ENCODE assay signal across 1 cellular context in genomic region chr6:46925563-46926253, GRCh38.
TF ChIP-seq lines count a peak whose summit lies in the region.

No MANE protein-coding gene starts in this region.

TF ChIP-seq in HepG2, 621 proteins besides CTCF, POLR2A, EP300 and RAD21 (continued from another document):
- no peak for TF ChIP-seq PAXIP1 (CRISPR knock-in tag; conservative IDR thresholded peaks at IDR 0.05)
- no peak for TF ChIP-seq ZNF430 (CRISPR knock-in tag; IDR thresholded peaks at IDR 0.05)
- no peak for TF ChIP-seq ZBTB3 (CRISPR knock-in tag; IDR thresholded peaks at IDR 0.05; ENCODE audit: borderline replicate concordance, low read depth)
- TF ChIP-seq ZNF530 (CRISPR knock-in tag; IDR thresholded peaks at IDR 0.05; ENCODE audit: low read depth): no peak
- no peak for TF ChIP-seq ZNF569 (CRISPR knock-in tag; IDR thresholded peaks at IDR 0.05; ENCODE audit: borderline replicate concordance)
- TF ChIP-seq CENPT (CRISPR knock-in tag; IDR thresholded peaks at IDR 0.05; ENCODE audit: low read depth): no peak
- no peak for TF ChIP-seq SUZ12 (IDR thresholded peaks at IDR 0.05; ENCODE audit: low read depth, low read length)
- TF ChIP-seq ZNF180 (CRISPR knock-in tag; IDR thresholded peaks at IDR 0.05; ENCODE audit: borderline replicate concordance, low read depth): no peak
- no peak for TF ChIP-seq U2AF1 (optimal IDR thresholded peaks at IDR 0.05; ENCODE audit: low read depth, low read length)
- peak; percentile 68 for TF ChIP-seq TEAD3 (CRISPR knock-in tag; optimal IDR thresholded peaks at IDR 0.05; ENCODE audit: borderline replicate concordance)
- no peak for TF ChIP-seq NR2F1 (CRISPR knock-in tag; IDR thresholded peaks at IDR 0.05)
- TF ChIP-seq ZNF775 (CRISPR knock-in tag; IDR thresholded peaks at IDR 0.05; ENCODE audit: borderline replicate concordance): no peak
- TF ChIP-seq SIN3B (IDR thresholded peaks at IDR 0.05; ENCODE audit: low read length): no peak
- no peak for TF ChIP-seq MEIS1 (CRISPR knock-in tag; IDR thresholded peaks at IDR 0.05; ENCODE audit: borderline replicate concordance)
- peak; percentile 57 for TF ChIP-seq CEBPG (CRISPR knock-in tag; IDR thresholded peaks at IDR 0.05)
- TF ChIP-seq ZNF44 (CRISPR knock-in tag; IDR thresholded peaks at IDR 0.05): no peak
- TF ChIP-seq, protein P1, sequence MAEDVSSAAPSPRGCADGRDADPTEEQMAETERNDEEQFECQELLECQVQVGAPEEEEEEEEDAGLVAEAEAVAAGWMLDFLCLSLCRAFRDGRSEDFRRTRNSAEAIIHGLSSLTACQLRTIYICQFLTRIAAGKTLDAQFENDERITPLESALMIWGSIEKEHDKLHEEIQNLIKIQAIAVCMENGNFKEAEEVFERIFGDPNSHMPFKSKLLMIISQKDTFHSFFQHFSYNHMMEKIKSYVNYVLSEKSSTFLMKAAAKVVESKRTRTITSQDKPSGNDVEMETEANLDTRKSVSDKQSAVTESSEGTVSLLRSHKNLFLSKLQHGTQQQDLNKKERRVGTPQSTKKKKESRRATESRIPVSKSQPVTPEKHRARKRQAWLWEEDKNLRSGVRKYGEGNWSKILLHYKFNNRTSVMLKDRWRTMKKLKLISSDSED (CRISPR knock-in tag; IDR thresholded peaks at IDR 0.05): no peak
- no peak for TF ChIP-seq ZNF10 (CRISPR knock-in tag; IDR thresholded peaks at IDR 0.05; ENCODE audit: borderline replicate concordance, low read depth)
